ENCODE assay signal across 1 cellular context in the genomic region with DNA sequence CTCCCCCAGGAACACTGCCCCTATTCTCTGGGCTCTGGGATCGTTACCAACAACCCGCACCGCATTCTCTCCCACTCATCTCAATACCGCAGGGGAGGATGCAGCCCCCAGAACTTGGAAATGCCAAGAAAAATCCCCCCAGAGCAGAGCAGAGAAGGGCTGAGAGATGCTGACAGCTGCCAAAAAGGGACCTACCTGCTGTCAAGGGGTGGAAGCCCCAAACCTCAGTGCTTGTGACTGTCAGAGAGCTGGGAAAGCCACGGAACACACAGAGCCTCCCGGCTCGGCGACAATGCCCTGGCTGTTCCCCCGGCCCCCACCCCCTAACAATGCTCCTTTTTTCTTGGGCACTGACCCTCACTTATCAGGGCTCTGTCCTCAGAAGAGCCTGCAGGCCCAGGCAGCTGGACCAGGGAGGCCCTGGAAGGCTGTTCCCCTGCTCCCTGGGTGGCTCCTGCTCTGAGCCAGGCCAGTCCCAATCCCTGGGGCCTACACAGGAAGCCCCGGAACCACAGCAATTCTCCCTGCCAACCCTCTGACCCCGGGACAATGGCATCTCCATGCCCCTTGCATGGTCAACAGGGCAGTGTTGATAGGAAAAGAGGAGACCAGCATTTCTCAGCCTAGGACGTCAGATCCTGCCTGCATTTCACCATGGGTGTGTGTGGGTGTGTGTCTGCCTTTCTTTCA.
TF ChIP-seq lines count a peak whose summit lies in the region.

No MANE protein-coding gene starts in this region.

TF ChIP-seq in GM23338, 12 proteins besides CTCF, POLR2A, EP300 and RAD21 (continued from another document):
- TF ChIP-seq, protein P1, sequence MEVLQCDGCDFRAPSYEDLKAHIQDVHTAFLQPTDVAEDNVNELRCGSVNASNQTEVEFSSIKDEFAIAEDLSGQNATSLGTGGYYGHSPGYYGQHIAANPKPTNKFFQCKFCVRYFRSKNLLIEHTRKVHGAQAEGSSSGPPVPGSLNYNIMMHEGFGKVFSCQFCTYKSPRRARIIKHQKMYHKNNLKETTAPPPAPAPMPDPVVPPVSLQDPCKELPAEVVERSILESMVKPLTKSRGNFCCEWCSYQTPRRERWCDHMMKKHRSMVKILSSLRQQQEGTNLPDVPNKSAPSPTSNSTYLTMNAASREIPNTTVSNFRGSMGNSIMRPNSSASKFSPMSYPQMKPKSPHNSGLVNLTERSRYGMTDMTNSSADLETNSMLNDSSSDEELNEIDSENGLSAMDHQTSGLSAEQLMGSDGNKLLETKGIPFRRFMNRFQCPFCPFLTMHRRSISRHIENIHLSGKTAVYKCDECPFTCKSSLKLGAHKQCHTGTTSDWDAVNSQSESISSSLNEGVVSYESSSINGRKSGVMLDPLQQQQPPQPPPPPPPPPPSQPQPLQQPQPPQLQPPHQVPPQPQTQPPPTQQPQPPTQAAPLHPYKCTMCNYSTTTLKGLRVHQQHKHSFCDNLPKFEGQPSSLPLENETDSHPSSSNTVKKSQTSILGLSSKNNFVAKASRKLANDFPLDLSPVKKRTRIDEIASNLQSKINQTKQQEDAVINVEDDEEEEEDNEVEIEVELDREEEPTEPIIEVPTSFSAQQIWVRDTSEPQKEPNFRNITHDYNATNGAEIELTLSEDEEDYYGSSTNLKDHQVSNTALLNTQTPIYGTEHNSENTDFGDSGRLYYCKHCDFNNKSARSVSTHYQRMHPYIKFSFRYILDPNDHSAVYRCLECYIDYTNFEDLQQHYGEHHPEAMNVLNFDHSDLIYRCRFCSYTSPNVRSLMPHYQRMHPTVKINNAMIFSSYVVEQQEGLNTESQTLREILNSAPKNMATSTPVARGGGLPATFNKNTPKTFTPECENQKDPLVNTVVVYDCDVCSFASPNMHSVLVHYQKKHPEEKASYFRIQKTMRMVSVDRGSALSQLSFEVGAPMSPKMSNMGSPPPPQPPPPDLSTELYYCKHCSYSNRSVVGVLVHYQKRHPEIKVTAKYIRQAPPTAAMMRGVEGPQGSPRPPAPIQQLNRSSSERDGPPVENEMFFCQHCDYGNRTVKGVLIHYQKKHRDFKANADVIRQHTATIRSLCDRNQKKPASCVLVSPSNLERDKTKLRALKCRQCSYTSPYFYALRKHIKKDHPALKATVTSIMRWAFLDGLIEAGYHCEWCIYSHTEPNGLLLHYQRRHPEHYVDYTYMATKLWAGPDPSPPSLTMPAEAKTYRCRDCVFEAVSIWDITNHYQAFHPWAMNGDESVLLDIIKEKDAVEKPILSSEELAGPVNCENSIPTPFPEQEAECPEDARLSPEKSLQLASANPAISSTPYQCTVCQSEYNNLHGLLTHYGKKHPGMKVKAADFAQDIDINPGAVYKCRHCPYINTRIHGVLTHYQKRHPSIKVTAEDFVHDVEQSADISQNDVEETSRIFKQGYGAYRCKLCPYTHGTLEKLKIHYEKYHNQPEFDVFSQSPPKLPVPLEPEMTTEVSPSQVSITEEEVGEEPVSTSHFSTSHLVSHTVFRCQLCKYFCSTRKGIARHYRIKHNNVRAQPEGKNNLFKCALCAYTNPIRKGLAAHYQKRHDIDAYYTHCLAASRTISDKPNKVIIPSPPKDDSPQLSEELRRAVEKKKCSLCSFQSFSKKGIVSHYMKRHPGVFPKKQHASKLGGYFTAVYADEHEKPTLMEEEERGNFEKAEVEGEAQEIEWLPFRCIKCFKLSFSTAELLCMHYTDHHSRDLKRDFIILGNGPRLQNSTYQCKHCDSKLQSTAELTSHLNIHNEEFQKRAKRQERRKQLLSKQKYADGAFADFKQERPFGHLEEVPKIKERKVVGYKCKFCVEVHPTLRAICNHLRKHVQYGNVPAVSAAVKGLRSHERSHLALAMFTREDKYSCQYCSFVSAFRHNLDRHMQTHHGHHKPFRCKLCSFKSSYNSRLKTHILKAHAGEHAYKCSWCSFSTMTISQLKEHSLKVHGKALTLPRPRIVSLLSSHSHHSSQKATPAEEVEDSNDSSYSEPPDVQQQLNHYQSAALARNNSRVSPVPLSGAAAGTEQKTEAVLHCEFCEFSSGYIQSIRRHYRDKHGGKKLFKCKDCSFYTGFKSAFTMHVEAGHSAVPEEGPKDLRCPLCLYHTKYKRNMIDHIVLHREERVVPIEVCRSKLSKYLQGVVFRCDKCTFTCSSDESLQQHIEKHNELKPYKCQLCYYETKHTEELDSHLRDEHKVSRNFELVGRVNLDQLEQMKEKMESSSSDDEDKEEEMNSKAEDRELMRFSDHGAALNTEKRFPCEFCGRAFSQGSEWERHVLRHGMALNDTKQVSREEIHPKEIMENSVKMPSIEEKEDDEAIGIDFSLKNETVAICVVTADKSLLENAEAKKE (CRISPR knock-in tag; IDR thresholded peaks at IDR 0.05), result no peak
